ENCODE assay signal across 1 cellular context in genomic region chr1:3584915-3585314, GRCh38.
TF ChIP-seq lines count a peak whose summit lies in the region.

No MANE protein-coding gene starts in this region.

TF ChIP-seq in K562, 482 proteins besides CTCF, POLR2A, EP300 and RAD21:
- TF ChIP-seq MAX (CRISPR knock-in tag; IDR thresholded peaks at IDR 0.05) = 0 out of 2 replicates have a peak, but pooled peaks have one; percentile 23
- TF ChIP-seq ILK (tag; IDR thresholded peaks at IDR 0.05; ENCODE audit: borderline replicate concordance, low read depth) = no peak
- no peak for TF ChIP-seq CBX8 (IDR thresholded peaks at IDR 0.05; ENCODE audit: borderline replicate concordance, extremely low read depth, low read depth, low read length, poor library complexity, severe bottlenecking)
- peak; percentile 68 for TF ChIP-seq EGR1 (conservative IDR thresholded peaks at IDR 0.05)
- no peak for TF ChIP-seq MXD1 (CRISPR knock-in tag; IDR thresholded peaks at IDR 0.05; ENCODE audit: borderline replicate concordance, poor library complexity, severe bottlenecking)
